In the genomic region with DNA sequence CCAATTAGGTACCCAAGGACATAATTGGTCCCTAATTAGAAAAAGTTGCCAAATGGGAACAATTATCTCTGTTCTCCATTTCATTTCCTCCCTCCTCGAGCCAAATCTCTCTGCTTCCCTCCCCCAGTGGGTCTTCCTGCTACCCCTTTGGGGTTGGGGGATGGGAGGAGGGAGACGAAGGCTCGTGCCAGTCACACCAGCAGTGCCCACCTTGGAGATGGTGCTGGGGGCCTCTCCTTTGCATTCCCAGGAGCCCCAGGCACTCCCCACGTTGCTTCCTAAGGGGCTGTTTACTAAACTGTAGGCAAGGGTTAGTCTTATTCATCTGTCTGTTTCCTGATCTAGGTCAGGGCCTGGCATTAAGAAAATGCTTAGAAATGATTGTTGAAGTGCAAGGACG, we compare ENCODE assay signal across 18 cellular contexts. TPM values are rescaled to one million over a fixed set of nuclear protein-coding genes. Genes with fewer than 3 reads are reported as not detected.
A peak's percentile ranks its signal among the peaks of the same experiment; 100 is the strongest.
DNase-seq lines count a peak whose midpoint lies in the region; FAIRE-seq and TF ChIP-seq lines count a peak whose summit lies in the region.
"Had no signal": no experiment of that assay in that cellular context is flagged by ENCODE, and none has a peak within 500 bp of the region (broad histone marks: within the 10 kb centered on the region; RNA-seq: fewer than 3 reads in every experiment).

No MANE protein-coding gene starts in this region.

- H4K20me1 ChIP-seq in BLaER1 = no peaks in the 10 kb centered on the region
- H4K20me1 ChIP-seq in BLaER1 treated with 17β-estradiol and CSF1 and Interleukin-3, amounts not matched to agents 10 nM and 100 nM = no peaks in the 10 kb centered on the region

- no peaks in the 10 kb centered on the region for H3K36me3 Mint-ChIP-seq in mesothelial cell of epicardium

- no peaks in the 10 kb centered on the region for H3K27me3 ChIP-seq in BLaER1
- no peaks in the 10 kb centered on the region for H3K27me3 ChIP-seq in BLaER1 treated with 17β-estradiol and CSF1 and Interleukin-3, amounts not matched to agents 10 nM and 100 nM

- H3K9ac ChIP-seq in BLaER1 = no peak overlapping the region
- no peak overlapping the region for H3K9ac ChIP-seq in BLaER1 treated with 17β-estradiol and CSF1 and Interleukin-3, amounts not matched to agents 10 nM and 100 nM
- no peak overlapping the region for H3K9ac ChIP-seq in kidney (ENCODE audit: low read length in 2 of 2)

- no peak for TF ChIP-seq CTCF in kidney (IDR thresholded peaks at IDR 0.05; ENCODE audit: borderline replicate concordance, extremely low read depth, insufficient read depth)
- TF ChIP-seq CTCF in mesothelial cell of epicardium (IDR thresholded peaks at IDR 0.05; ENCODE audit: unreplicated experiment) = no peak

- peak overlapping the region; percentile 79 for H3K4me2 ChIP-seq in BLaER1
- H3K4me2 ChIP-seq in BLaER1 treated with 17β-estradiol and CSF1 and Interleukin-3, amounts not matched to agents 10 nM and 100 nM = peak overlapping the region; percentile 47 to 81 (median 61)

- H3K27ac ChIP-seq in BLaER1 = peak overlapping the region; percentile 36; the same call in 1 of the 2 replicates
- H3K27ac ChIP-seq in BLaER1 treated with 17β-estradiol and CSF1 and Interleukin-3, amounts not matched to agents 10 nM and 100 nM = no peak overlapping the region
- H3K27ac ChIP-seq in kidney (ENCODE audit: low read depth in 2 of 2, low read length in 2 of 2) = no peak overlapping the region

- peak; percentile 31 to 57 for DNase-seq in NOMO-1 (lab: John Stamatoyannopoulos, UW; ENCODE audit: unreplicated experiment in 2 of 2)
- peak; percentile 4 for DNase-seq in kidney
- no peak for DNase-seq in mesenteric fat pad (ENCODE audit: low spot score)
- no peak for DNase-seq in NCI-H1930 (lab: John Stamatoyannopoulos, UW)
- DNase-seq in mesothelial cell of epicardium (ENCODE audit: low spot score in 2 of 2, unreplicated experiment in 2 of 2) = no peak
- DNase-seq: CD4-positive, alpha-beta T cell; DMS79 treated with DMSO at 0.1 percent for 48 hours; EL; HCEC 1CT; HFFc6 had no signal

- H3K36me3 ChIP-seq in BLaER1 = no peaks in the 10 kb centered on the region
- no peaks in the 10 kb centered on the region for H3K36me3 ChIP-seq in BLaER1 treated with 17β-estradiol and CSF1 and Interleukin-3, amounts not matched to agents 10 nM and 100 nM
- no peaks in the 10 kb centered on the region for H3K36me3 ChIP-seq in kidney (ENCODE audit: control insufficient read depth in 1 of 2, insufficient read depth in 2 of 2, low read length in 2 of 2)

- intact Hi-C loops in kidney (cut with DNase I) = no loop called here

- 0 out of 2 replicates have a peak, but pooled peaks cover 4% of the 10 kb centered on the region for H3K9me3 ChIP-seq in BLaER1
- H3K9me3 ChIP-seq in BLaER1 treated with 17β-estradiol and CSF1 and Interleukin-3, amounts not matched to agents 10 nM and 100 nM (replicated peaks in 1 of 11) = peaks cover 0 to 16% (median 7%) of the 10 kb centered on the region in 11 experiments; a peak in 16 of 22 replicates
- H3K9me3 ChIP-seq in kidney (ENCODE audit: control insufficient read depth in 1 of 2, low read length in 2 of 2) = no peaks in the 10 kb centered on the region

- peaks cover 73% of the 10 kb centered on the region for H3K4me1 ChIP-seq in BLaER1
- H3K4me1 ChIP-seq in BLaER1 treated with 17β-estradiol and CSF1 and Interleukin-3, amounts not matched to agents 10 nM and 100 nM = peaks cover 8 to 73% (median 58%) of the 10 kb centered on the region in 10 experiments
- no peaks in the 10 kb centered on the region for H3K4me1 ChIP-seq in kidney (ENCODE audit: control insufficient read depth in 1 of 2, insufficient read depth in 1 of 2, low read depth in 1 of 2, low read length in 2 of 2)

- H3K4me1 Mint-ChIP-seq in mesothelial cell of epicardium = no peaks in the 10 kb centered on the region

- H3K27me3 Mint-ChIP-seq in mesothelial cell of epicardium (ENCODE audit: low read depth) = peaks cover 12% of the 10 kb centered on the region

- H3K4me3 ChIP-seq in BLaER1 (no peak overlapping the region), kidney (ENCODE audit: low read length in 2 of 2) (no peak overlapping the region)
- no peak overlapping the region for H3K4me3 ChIP-seq in BLaER1 treated with 17β-estradiol and CSF1 and Interleukin-3, amounts not matched to agents 10 nM and 100 nM

- H3K4me3 Mint-ChIP-seq in mesothelial cell of epicardium = no peak overlapping the region
- H3K4me3 Mint-ChIP-seq: CD4-positive, alpha-beta T cell; HFFc6 had no signal

- no peak overlapping the region for H3K27ac Mint-ChIP-seq in mesothelial cell of epicardium
- H3K27ac Mint-ChIP-seq: CD4-positive, alpha-beta T cell; HFFc6 had no signal

- FAIRE-seq in kidney (lab: Jason Lieb, UNC) = no peak
- FAIRE-seq: G401.6, GM12891, GM19239, HepG2, HTR-8/SVneo had no signal

- peaks cover 6% of the 10 kb centered on the region for H3K9me3 Mint-ChIP-seq in mesothelial cell of epicardium
- H3K9me3 Mint-ChIP-seq: CD4-positive, alpha-beta T cell; HFFc6 had no signal

RNA-seq across cellular contexts. Expression of gene MDFI, which starts 33.1 kb away (rescaled TPM):
- 16.9 TPM for total RNA-seq in kidney
- polyA plus RNA-seq in kidney (ENCODE audit: insufficient read depth, low read depth, low replicate concordance) = 2.3 TPM
- total RNA-seq in mesenteric fat pad = 21.7 TPM
- 146 to 149 TPM (median 148 TPM) in 3 replicates for total RNA-seq in mesothelial cell of epicardium
- total RNA-seq: CD4-positive, alpha-beta T cell; HepG2 had no signal
- polyA plus RNA-seq: BJ had no signal

Comparison
In these comparisons a context has a peak if more than half of its experiments do, and no peak if none do; other contexts are left out.
1. DNase-seq: peak in NOMO-1 (2 of 2) and kidney (single experiment); none in mesenteric fat pad (single experiment), NCI-H1930 (0 of 2) and mesothelial cell of epicardium (0 of 2).